In genomic region chr16:85113913-85114312, GRCh38 we compare ENCODE assay signal across 2 cellular contexts.
TF ChIP-seq lines count a peak whose summit lies in the region.

No MANE protein-coding gene starts in this region.

TF ChIP-seq in A549, 52 proteins besides CTCF, POLR2A, EP300 and RAD21:
- TF ChIP-seq SREBF2 (IDR thresholded peaks at IDR 0.05) (no peak), FOXS1 (CRISPR knock-in tag; IDR thresholded peaks at IDR 0.05) (no peak), ZFP36 (IDR thresholded peaks at IDR 0.05; ENCODE audit: borderline replicate concordance, partially characterized antibody) (no peak), JUNB (IDR thresholded peaks at IDR 0.05) (no peak), NR3C1 (IDR thresholded peaks at IDR 0.05) (no peak), HOXB5 (CRISPR knock-in tag; IDR thresholded peaks at IDR 0.05) (no peak), ELK1 (IDR thresholded peaks at IDR 0.05; ENCODE audit: low read depth, low read length) (no peak), USF2 (IDR thresholded peaks at IDR 0.05) (no peak), CEBPB (IDR thresholded peaks at IDR 0.05) (no peak), CBX8 (IDR thresholded peaks at IDR 0.05) (no peak), ZSCAN20 (CRISPR knock-in tag; IDR thresholded peaks at IDR 0.05) (no peak), ZNF302 (CRISPR knock-in tag; IDR thresholded peaks at IDR 0.05) (no peak), PHF8 (IDR thresholded peaks at IDR 0.05; ENCODE audit: borderline replicate concordance, low read depth) (no peak), HEYL (CRISPR knock-in tag; IDR thresholded peaks at IDR 0.05) (no peak), BCL3 (IDR thresholded peaks at IDR 0.05) (no peak), EHMT2 (IDR thresholded peaks at IDR 0.05; ENCODE audit: low read depth) (no peak), KDM5A (IDR thresholded peaks at IDR 0.05) (no peak), FOSB (CRISPR knock-in tag; IDR thresholded peaks at IDR 0.05) (no peak), RNF2 (IDR thresholded peaks at IDR 0.05; ENCODE audit: borderline replicate concordance, low read depth) (no peak), RARB (CRISPR knock-in tag; IDR thresholded peaks at IDR 0.05) (no peak)
TF ChIP-seq in A549: peak in this region for 0.

TF ChIP-seq in H1, 55 proteins besides CTCF, POLR2A, EP300 and RAD21:
- TF ChIP-seq FOSL1 (IDR thresholded peaks at IDR 0.05; ENCODE audit: insufficient read depth, low read depth, low read length) (no peak), ATF3 (IDR thresholded peaks at IDR 0.05; ENCODE audit: insufficient read depth, low read depth, low read length) (no peak), SIRT6 (IDR thresholded peaks at IDR 0.05; ENCODE audit: low read length) (no peak), RXRA (IDR thresholded peaks at IDR 0.05; ENCODE audit: insufficient read depth, low read depth, low read length) (no peak), SIX5 (IDR thresholded peaks at IDR 0.05; ENCODE audit: low read depth, low read length) (no peak), JUND (IDR thresholded peaks at IDR 0.05; ENCODE audit: low read length) (no peak), TAF7 (optimal IDR thresholded peaks at IDR 0.05; ENCODE audit: borderline replicate concordance, low read depth, low read length) (no peak), POU5F1 (IDR thresholded peaks at IDR 0.05; ENCODE audit: low read depth, low read length) (no peak), SP4 (IDR thresholded peaks at IDR 0.05; ENCODE audit: low read length) (no peak), ATF2 (IDR thresholded peaks at IDR 0.05; ENCODE audit: low read length) (no peak), EGR1 (IDR thresholded peaks at IDR 0.05; ENCODE audit: borderline replicate concordance, low read depth, low read length) (no peak), KDM4A (IDR thresholded peaks at IDR 0.05; ENCODE audit: low read depth, low read length, severe bottlenecking) (no peak), SP1 (IDR thresholded peaks at IDR 0.05; ENCODE audit: low read depth, low read length) (no peak), HDAC6 (IDR thresholded peaks at IDR 0.05; ENCODE audit: low read depth, low read length) (no peak), GTF2F1 (IDR thresholded peaks at IDR 0.05; ENCODE audit: borderline replicate concordance, low read depth, low read length) (no peak), NRF1 (IDR thresholded peaks at IDR 0.05; ENCODE audit: low read depth, low read length) (no peak), CHD2 (IDR thresholded peaks at IDR 0.05; ENCODE audit: low read length) (no peak)
